In the genomic region with DNA sequence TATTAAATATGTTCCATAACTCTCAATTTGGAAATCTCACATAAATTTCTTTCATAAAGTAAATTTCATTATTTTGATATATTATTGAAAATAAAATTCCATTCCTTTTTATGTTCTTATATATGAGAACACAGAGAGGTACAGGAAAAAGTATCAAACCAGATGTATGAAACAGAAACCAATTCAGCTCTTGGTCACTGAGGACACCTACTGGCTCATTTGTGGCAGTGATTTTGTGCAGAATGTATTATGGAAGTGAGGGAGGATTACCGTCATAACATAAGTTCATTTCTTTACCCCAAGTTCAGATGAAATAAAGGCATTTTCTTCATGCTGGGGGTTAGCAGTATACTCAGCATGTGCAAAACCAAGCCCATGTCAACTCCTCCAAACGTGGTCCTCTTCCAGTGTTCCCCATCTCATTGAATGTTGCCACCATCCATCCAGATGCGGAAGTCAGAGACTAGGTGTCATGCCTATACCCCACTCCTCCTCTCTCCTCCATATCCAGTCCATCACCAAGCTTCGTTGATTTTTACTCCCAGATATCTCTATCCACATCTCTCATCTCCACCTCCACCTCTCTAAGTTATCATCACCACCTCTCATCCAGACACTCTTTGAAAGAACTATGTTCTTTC, we compare ENCODE assay signal across 8 cellular contexts. TPM values are rescaled to one million over a fixed set of nuclear protein-coding genes. Genes with fewer than 3 reads are reported as not detected.
DNase-seq lines count a peak whose midpoint lies in the region; ATAC-seq and TF ChIP-seq lines count a peak whose summit lies in the region.

No MANE protein-coding gene starts in this region.

- WGBS in esophagus muscularis mucosa = 38% methylated on average over 4 of the region's 4 CpGs

- no peak overlapping the region for H3K27ac ChIP-seq in esophagus muscularis mucosa (replicated peaks in 1 of 4)

- no peak overlapping the region for H3K27ac Mint-ChIP-seq in natural killer cell

- peaks cover 4 to 6% of the 10 kb centered on the region in 2 donors for H3K9me3 Mint-ChIP-seq in natural killer cell

- H3K36me3 ChIP-seq in esophagus muscularis mucosa = peaks cover 0 to 4% (median 2%) of the 10 kb centered on the region in 4 donors

- peaks cover 7% of the 10 kb centered on the region for H3K36me3 Mint-ChIP-seq in natural killer cell

- peaks cover 0 to 6% (median 0%) of the 10 kb centered on the region in 4 donors for H3K4me1 ChIP-seq in esophagus muscularis mucosa

- DNase-seq in DMS153 treated with DMSO at 0.1 percent for 48 hours (lab: John Stamatoyannopoulos, UW; ENCODE audit: unreplicated experiment) (peak; percentile 42), M059J (ENCODE audit: low read depth) (peak; percentile 76), SKM-1 treated with dmso at 0.1 percent for 144 hours (lab: John Stamatoyannopoulos, UW; ENCODE audit: unreplicated experiment) (peak; percentile 14), esophagus muscularis mucosa (ENCODE audit: extremely low spot score) (no peak), natural killer cell (no peak)

- peak; percentile 69 to 76 (median 73) for TF ChIP-seq CTCF in esophagus muscularis mucosa (IDR thresholded peaks at IDR 0.05)
- TF ChIP-seq CTCF in natural killer cell (IDR thresholded peaks at IDR 0.05) = peak; percentile 52

- ATAC-seq in GM21390 (IDR thresholded peaks at IDR 0.05; ENCODE audit: unreplicated experiment) = peak; percentile 80
- ATAC-seq in natural killer cell = peak in 2 of 3 donors; percentile 54 to 67
- no peak for ATAC-seq in GM21423 (IDR thresholded peaks at IDR 0.05; ENCODE audit: unreplicated experiment)
- no peak for ATAC-seq in HG03460 (IDR thresholded peaks at IDR 0.05; ENCODE audit: unreplicated experiment)

- peaks cover 4 to 24% of the 10 kb centered on the region in 2 donors for H3K27me3 Mint-ChIP-seq in natural killer cell (ENCODE audit: low read depth in 2 of 2)

- no peaks in the 10 kb centered on the region for H3K27me3 ChIP-seq in esophagus muscularis mucosa

- no peak for TF ChIP-seq EP300 in esophagus muscularis mucosa (IDR thresholded peaks at IDR 0.05)

- H3K4me3 ChIP-seq in esophagus muscularis mucosa = no peak overlapping the region

- H3K4me3 Mint-ChIP-seq in natural killer cell = no peak overlapping the region

- H3K9me3 ChIP-seq in esophagus muscularis mucosa = no peaks in the 10 kb centered on the region

- intact Hi-C loops in esophagus muscularis mucosa (cut with DNase I) (no loop called here), natural killer cell (cut with micrococcal nuclease) (no loop called here)

- H3K4me1 Mint-ChIP-seq in natural killer cell = peaks cover 0 to 6% of the 10 kb centered on the region in 2 donors

- no peak for TF ChIP-seq POLR2A in esophagus muscularis mucosa (IDR thresholded peaks at IDR 0.05; ENCODE audit: low read depth)

RNA-seq across cellular contexts. Expression of gene MALL, which starts 41.7 kb away (rescaled TPM):
- 27.5 and 42.0 TPM in 2 replicates for total RNA-seq in M059J (2014; rRNA removed; shearing (Covaris generic))
- total RNA-seq in esophagus muscularis mucosa (10 to 100 TPM in 3 of 4 donors, 1 to 10 TPM in 1; 5.0 to 20.4 (median 18.1) TPM), natural killer cell (not detected)

RNA-seq across cellular contexts. Expression of gene NPHP1, which starts 47.5 kb away (rescaled TPM):
- total RNA-seq in M059J (2014; rRNA removed; shearing (Covaris generic)) = 6.5 and 8.9 TPM in 2 replicates
- total RNA-seq in esophagus muscularis mucosa = 1 to 10 TPM; 6.3 to 9.7 (median 7.3) TPM
- under 1 TPM; 0.11 to 0.30 (median 0.24) TPM for total RNA-seq in natural killer cell

RNA-seq across cellular contexts. Expression of gene MTLN, which starts 55.1 kb away (rescaled TPM):
- total RNA-seq in M059J (2014; rRNA removed; shearing (Covaris generic)) = 81.6 and 86.7 TPM in 2 replicates
- total RNA-seq in esophagus muscularis mucosa = 100 to 1,000 TPM in 3 of 4 donors, 10 to 100 TPM in 1; 78.2 to 186 (median 136) TPM
- total RNA-seq in natural killer cell = 10 to 100 TPM in 2 of 3 donors, 1 to 10 TPM in 1; 6.8 to 14.0 (median 13.1) TPM

Comparison
In these comparisons a context has a peak if more than half of its experiments do, and no peak if none do; other contexts are left out.
1. DNase-seq: peak in DMS153 treated with DMSO at 0.1 percent for 48 hours (single experiment), M059J (single experiment) and SKM-1 treated with dmso at 0.1 percent for 144 hours (single experiment); none in esophagus muscularis mucosa (single experiment) and natural killer cell (single experiment).
2. ATAC-seq: peak in GM21390 (single experiment) and natural killer cell (2 of 3); none in GM21423 (single experiment) and HG03460 (single experiment).
3. RNA of gene MALL, which starts 41.7 kb away (total RNA-seq): 27.5 to 42.0 TPM in M059J and 5.0 to 20.4 TPM in esophagus muscularis mucosa; not detected in natural killer cell; every median in the first group is over 4 times any median in the second.